In genomic region chr9:132411091-132411508, GRCh38 we compare ENCODE assay signal across 1 cellular context.
A peak's percentile ranks its signal among the peaks of the same experiment; 100 is the strongest.
TF ChIP-seq lines count a peak whose summit lies in the region.

No MANE protein-coding gene starts in this region.

TF ChIP-seq in HepG2, 621 proteins besides CTCF, POLR2A, EP300 and RAD21 (continued from another document):
- TF ChIP-seq DBP (CRISPR knock-in tag; IDR thresholded peaks at IDR 0.05; ENCODE audit: not compliant biosample characterization) (no peak), ARID4A (CRISPR knock-in tag; IDR thresholded peaks at IDR 0.05; ENCODE audit: borderline replicate concordance) (peak; percentile 39; the same call in 1 of the 2 replicates), MTA3 (CRISPR knock-in tag; IDR thresholded peaks at IDR 0.05) (no peak), IKZF5 (CRISPR knock-in tag; IDR thresholded peaks at IDR 0.05) (no peak), MLXIP (CRISPR knock-in tag; IDR thresholded peaks at IDR 0.05; ENCODE audit: borderline replicate concordance) (no peak), KDM2A (CRISPR knock-in tag; IDR thresholded peaks at IDR 0.05; ENCODE audit: borderline replicate concordance, low read depth) (peak; percentile 48; the same call in 1 of the 2 replicates), GABPB1 (CRISPR knock-in tag; IDR thresholded peaks at IDR 0.05) (peak; percentile 35; the same call in 1 of the 2 replicates), NAIF1 (CRISPR knock-in tag; IDR thresholded peaks at IDR 0.05; ENCODE audit: borderline replicate concordance) (no peak), SOX5 (CRISPR knock-in tag; IDR thresholded peaks at IDR 0.05; ENCODE audit: borderline replicate concordance) (no peak), ZFX (CRISPR knock-in tag; IDR thresholded peaks at IDR 0.05; ENCODE audit: low read depth) (peak; percentile 28; the same call in 1 of the 2 replicates), SNAPC5 (CRISPR knock-in tag; IDR thresholded peaks at IDR 0.05; ENCODE audit: borderline replicate concordance) (no peak), PATZ1 (CRISPR knock-in tag; IDR thresholded peaks at IDR 0.05) (peak; percentile 52; the same call in 1 of the 2 replicates), ZNF687 (CRISPR knock-in tag; IDR thresholded peaks at IDR 0.05) (0 out of 2 replicates have a peak, but pooled peaks have one; percentile 16), FOXO4 (CRISPR knock-in tag; conservative IDR thresholded peaks at IDR 0.05) (0 out of 2 replicates have a peak, but pooled peaks have one; percentile 62)
